ENCODE assay signal across 11 cellular contexts in genomic region chr6:145026267-145026679, GRCh38.
DNase-seq lines count a peak whose midpoint lies in the region; ATAC-seq and TF ChIP-seq lines count a peak whose summit lies in the region.
"Had no signal": no experiment of that assay in that cellular context is flagged by ENCODE, and none has a peak within 500 bp of the region (broad histone marks: within the 10 kb centered on the region; RNA-seq: fewer than 3 reads in every experiment).

No MANE protein-coding gene starts in this region.

- RAD21 ChIA-PET in HCT116 (lab: Charles Lee; ENCODE audit: low non-redundant PET in 1 of 2, low total read pairs in 2 of 2, uncharacterized antibody in 2 of 2, unreplicated experiment in 2 of 2) = no interaction called here

- no peak overlapping the region for H3K4me3 ChIP-seq in HCT116 (replicated peaks in 1 of 2; ENCODE audit: low read depth in 1 of 2, low read length in 2 of 2)
- H3K4me3 ChIP-seq: GM12878, GM23338 had no signal

- intact Hi-C loops in HCT116 (cut with micrococcal nuclease) = loop anchor here (5.0 to 10.0 kb wide), 3 partner anchors 94 to 609 kb away; no protein-coding TSS in a partner anchor

- H3K27me3 ChIP-seq in HCT116 (ENCODE audit: insufficient read depth, low read length) = no peaks in the 10 kb centered on the region

- H4K20me1 ChIP-seq in HCT116 (ENCODE audit: insufficient read depth) = no peaks in the 10 kb centered on the region

- no peaks in the 10 kb centered on the region for H3K9me3 ChIP-seq in HCT116 (ENCODE audit: control insufficient read depth in 1 of 2, insufficient read depth in 1 of 2, low read depth in 1 of 2, low read length in 2 of 2)

- no peak for TF ChIP-seq CTCF in HCT116 (IDR thresholded peaks at IDR 0.05 in 2 of 3, conservative IDR thresholded peaks at IDR 0.05 in 1 of 3; ENCODE audit: borderline replicate concordance in 1 of 3, insufficient read depth in 1 of 3, low read depth in 2 of 3, low read length in 2 of 3)

- BruUV-seq in HCT116 (replicated peaks; lab: Mats Ljungman, UMichigan) = no TSS peak

- peak overlapping the region; percentile 93 for H2AFZ ChIP-seq in HCT116 (ENCODE audit: low read depth, low read length, poor library complexity, severe bottlenecking)
- H2AFZ ChIP-seq: GM23338 had no signal

- no peaks in the 10 kb centered on the region for H3K36me3 ChIP-seq in HCT116 (ENCODE audit: control insufficient read depth in 1 of 2, insufficient read depth in 2 of 2, low read length in 2 of 2)

- H3K4me2 ChIP-seq in HCT116 (ENCODE audit: low read length) = no peak overlapping the region
- H3K4me2 ChIP-seq: GM23338 had no signal

- ATAC-seq in HCT116 (no peak), left lobe of liver (peak; percentile 95)
- ATAC-seq: GM12878, GM23338 had no signal

- no peaks in the 10 kb centered on the region for H3K9me2 ChIP-seq in HCT116 (ENCODE audit: insufficient read depth)

- H3K9ac ChIP-seq in HCT116 (ENCODE audit: low read length) = no peak overlapping the region

- POLR2A ChIA-PET in HCT116 (lab: Charles Lee) = no interaction called here

- TF ChIP-seq RAD21 in HCT116 (IDR thresholded peaks at IDR 0.05; ENCODE audit: low read depth) = no peak

- H3K79me2 ChIP-seq in HCT116 (ENCODE audit: insufficient read depth, low read length) = no peaks in the 10 kb centered on the region

- DNase-seq in HCT116 (ENCODE audit: low read depth, low spot score) = no peak
- DNase-seq in NCI-H524 treated with DMSO at 0.1 percent for 48 hours (lab: John Stamatoyannopoulos, UW) = peak; percentile 53
- DNase-seq in left lobe of liver (ENCODE audit: low spot score) = peak; percentile 86
- DNase-seq in mucosa of gallbladder (ENCODE audit: low spot score) = peak; percentile 68
- no peak for DNase-seq in NCI-H1048 (lab: John Stamatoyannopoulos, UW)
- DNase-seq in T-helper 9 cell = no peak
- DNase-seq in NCI-H2081 treated with DMSO at 0.1 percent for 48 hours (lab: John Stamatoyannopoulos, UW) = no peak
- DNase-seq: DMS79, H7 had no signal

- CTCF ChIA-PET in HCT116 (lab: Charles Lee) = interaction anchor here (2.6 kb wide), 1 partner anchor 441 kb away, joined by 10 read pairs; no protein-coding TSS in a partner anchor

- H3K27ac ChIP-seq in HCT116 (ENCODE audit: low read depth, low read length) = no peak overlapping the region

- no peak for TF ChIP-seq POLR2A in HCT116 (IDR thresholded peaks at IDR 0.05; ENCODE audit: borderline replicate concordance, extremely low read depth, insufficient read depth, insufficient read length)

- peaks cover 0 to 33% of the 10 kb centered on the region in 2 experiments; a peak in 2 of 4 replicates for H3K4me1 ChIP-seq in HCT116 (ENCODE audit: control insufficient read depth in 1 of 2, insufficient read depth in 2 of 2, low read length in 2 of 2)

TF ChIP-seq in HCT116, 20 proteins besides CTCF, POLR2A, EP300 and RAD21:
- TF ChIP-seq POLR2AphosphoS5 (IDR thresholded peaks at IDR 0.05; ENCODE audit: low read depth, low read length) (no peak), YY1 (IDR thresholded peaks at IDR 0.05; ENCODE audit: extremely low read depth, insufficient replicate concordance, low read depth, low read length) (no peak), EZH2phosphoT487 (IDR thresholded peaks at IDR 0.05; ENCODE audit: borderline replicate concordance) (no peak), ZNF274 (IDR thresholded peaks at IDR 0.05; ENCODE audit: low read depth, low read length) (no peak), CEBPB (IDR thresholded peaks at IDR 0.05; ENCODE audit: low read depth) (no peak), JUND (IDR thresholded peaks at IDR 0.05) (no peak), SIN3A (IDR thresholded peaks at IDR 0.05; ENCODE audit: low read depth) (no peak), FOSL1 (IDR thresholded peaks at IDR 0.05; ENCODE audit: low read depth) (no peak), MAX (IDR thresholded peaks at IDR 0.05) (no peak), EZH2 (IDR thresholded peaks at IDR 0.05) (no peak), ATF3 (IDR thresholded peaks at IDR 0.05) (no peak), EGR1 (IDR thresholded peaks at IDR 0.05; ENCODE audit: low read depth) (no peak), CBX3 (IDR thresholded peaks at IDR 0.05; ENCODE audit: low read depth) (no peak), TCF7L2 (IDR thresholded peaks at IDR 0.05; ENCODE audit: borderline replicate concordance, extremely low read depth, insufficient read depth, insufficient read length) (no peak), SP1 (IDR thresholded peaks at IDR 0.05; ENCODE audit: low read depth) (no peak), ELF1 (IDR thresholded peaks at IDR 0.05; ENCODE audit: borderline replicate concordance, low read depth) (no peak), REST (IDR thresholded peaks at IDR 0.05; ENCODE audit: low read depth) (no peak), ZFX (IDR thresholded peaks at IDR 0.05) (no peak)
- TF ChIP-seq, protein P1, sequence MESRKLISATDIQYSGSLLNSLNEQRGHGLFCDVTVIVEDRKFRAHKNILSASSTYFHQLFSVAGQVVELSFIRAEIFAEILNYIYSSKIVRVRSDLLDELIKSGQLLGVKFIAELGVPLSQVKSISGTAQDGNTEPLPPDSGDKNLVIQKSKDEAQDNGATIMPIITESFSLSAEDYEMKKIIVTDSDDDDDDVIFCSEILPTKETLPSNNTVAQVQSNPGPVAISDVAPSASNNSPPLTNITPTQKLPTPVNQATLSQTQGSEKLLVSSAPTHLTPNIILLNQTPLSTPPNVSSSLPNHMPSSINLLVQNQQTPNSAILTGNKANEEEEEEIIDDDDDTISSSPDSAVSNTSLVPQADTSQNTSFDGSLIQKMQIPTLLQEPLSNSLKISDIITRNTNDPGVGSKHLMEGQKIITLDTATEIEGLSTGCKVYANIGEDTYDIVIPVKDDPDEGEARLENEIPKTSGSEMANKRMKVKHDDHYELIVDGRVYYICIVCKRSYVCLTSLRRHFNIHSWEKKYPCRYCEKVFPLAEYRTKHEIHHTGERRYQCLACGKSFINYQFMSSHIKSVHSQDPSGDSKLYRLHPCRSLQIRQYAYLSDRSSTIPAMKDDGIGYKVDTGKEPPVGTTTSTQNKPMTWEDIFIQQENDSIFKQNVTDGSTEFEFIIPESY (IDR thresholded peaks at IDR 0.05; ENCODE audit: extremely low read depth, insufficient replicate concordance, low read length) = no peak

Comparison
In these comparisons a context has a peak if more than half of its experiments do, and no peak if none do; other contexts are left out.
1. DNase-seq: peak in NCI-H524 treated with DMSO at 0.1 percent for 48 hours (single experiment), left lobe of liver (single experiment) and mucosa of gallbladder (single experiment); none in HCT116 (single experiment), NCI-H1048 (single experiment), T-helper 9 cell (single experiment) and NCI-H2081 treated with DMSO at 0.1 percent for 48 hours (single experiment).